ENCODE assay signal across 8 cellular contexts in the genomic region with DNA sequence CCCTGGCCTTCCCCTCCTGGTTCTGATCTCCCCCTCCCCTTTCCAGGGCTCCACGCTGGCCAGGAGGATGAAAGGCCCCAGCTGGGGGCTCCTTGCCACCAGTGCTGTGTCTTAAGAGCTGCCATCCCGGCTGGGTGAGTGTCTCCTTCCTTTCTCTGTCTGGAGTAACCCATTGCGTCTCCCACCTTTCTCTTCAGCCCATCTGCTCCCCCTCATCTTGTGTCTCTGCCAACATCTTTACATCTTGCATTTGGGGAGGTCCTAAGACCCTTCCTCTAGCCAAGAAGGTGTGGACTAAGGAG. TPM values are rescaled to one million over a fixed set of nuclear protein-coding genes. Genes with fewer than 3 reads are reported as not detected.
A peak's percentile ranks its signal among the peaks of the same experiment; 100 is the strongest.
DNase-seq lines count a peak whose midpoint lies in the region; ATAC-seq and TF ChIP-seq lines count a peak whose summit lies in the region.
"Had no signal": no experiment of that assay in that cellular context is flagged by ENCODE, and none has a peak within 500 bp of the region (broad histone marks: within the 10 kb centered on the region; RNA-seq: fewer than 3 reads in every experiment).

No MANE protein-coding gene starts in this region.

- in situ Hi-C loops in astrocyte of the spinal cord (cut with HindIII; ENCODE audit: low sequenced_read_pairs), result no loop called here

- no peak for DNase-seq in Karpas-422
- no peak for DNase-seq in astrocyte of the spinal cord (ENCODE audit: low read depth, low spot score)
- no peak for DNase-seq in suprapubic skin (ENCODE audit: low spot score in 2 of 2)
- DNase-seq in NCI-H1105 treated with DMSO at 0.1 percent for 48 hours (lab: John Stamatoyannopoulos, UW), result no peak
- DNase-seq in DMS79 (lab: John Stamatoyannopoulos, UW), result no peak

- TF ChIP-seq POLR2A in suprapubic skin (IDR thresholded peaks at IDR 0.05), result no peak

- H4K20me1 ChIP-seq in Karpas-422 (ENCODE audit: insufficient read depth, low read depth, low read length), result no peaks in the 10 kb centered on the region

- peak overlapping the region; percentile 97 for H3K4me3 ChIP-seq in Karpas-422 (ENCODE audit: low read length)
- H3K4me3 ChIP-seq in astrocyte of the spinal cord (ENCODE audit: low read depth, low read length), result peak overlapping the region; percentile 95
- H3K4me3 ChIP-seq in liver (ENCODE audit: low read depth in 1 of 3, low read length in 3 of 3), result peak overlapping the region; percentile 75 to 93 (median 93)
- H3K4me3 ChIP-seq in suprapubic skin, result peak overlapping the region; percentile 67

- H3K79me2 ChIP-seq in Karpas-422 (ENCODE audit: low read length), result peaks cover 57% of the 10 kb centered on the region

- H3K9me3 ChIP-seq in Karpas-422 (ENCODE audit: low read length), result no peaks in the 10 kb centered on the region
- H3K9me3 ChIP-seq in liver (ENCODE audit: control insufficient read depth in 4 of 4, low read length in 3 of 4), result no peaks in the 10 kb centered on the region
- no peaks in the 10 kb centered on the region for H3K9me3 ChIP-seq in suprapubic skin

- H3K4me2 ChIP-seq in Karpas-422 (ENCODE audit: low read depth, low read length, poor library complexity, severe bottlenecking), result peak overlapping the region; percentile 95

- H3K27me3 ChIP-seq in Karpas-422 (ENCODE audit: low read length) (no peaks in the 10 kb centered on the region), liver (ENCODE audit: control insufficient read depth in 4 of 4, insufficient read depth in 4 of 4, low read length in 3 of 4) (no peaks in the 10 kb centered on the region), suprapubic skin (no peaks in the 10 kb centered on the region)

- peaks cover 9% of the 10 kb centered on the region; the same call in 1 of the 2 replicates for H3K36me3 ChIP-seq in Karpas-422 (ENCODE audit: insufficient read depth, low read length)
- H3K36me3 ChIP-seq in liver (ENCODE audit: control insufficient read depth in 4 of 4, insufficient read depth in 3 of 4, low read depth in 1 of 4, low read length in 3 of 4), result peaks cover 0 to 14% (median 6%) of the 10 kb centered on the region in 4 donors
- peaks cover 29% of the 10 kb centered on the region for H3K36me3 ChIP-seq in suprapubic skin

- no peak for TF ChIP-seq RAD21 in liver (IDR thresholded peaks at IDR 0.05)

- TF ChIP-seq CTCF in astrocyte of the spinal cord (IDR thresholded peaks at IDR 0.05; ENCODE audit: low read depth, low read length) (no peak), liver (IDR thresholded peaks at IDR 0.05; ENCODE audit: low read depth, low read length, missing input control) (no peak), suprapubic skin (IDR thresholded peaks at IDR 0.05) (no peak)

- no peak for TF ChIP-seq EP300 in suprapubic skin (IDR thresholded peaks at IDR 0.05)

- H3K9me2 ChIP-seq in Karpas-422 (replicated peaks; ENCODE audit: insufficient read depth, low read length), result no peaks in the 10 kb centered on the region

- peak overlapping the region; percentile 59 for H3K27ac ChIP-seq in Karpas-422 (ENCODE audit: low read length)
- H3K27ac ChIP-seq in liver (ENCODE audit: low read depth in 1 of 2, low read length in 2 of 2), result peak overlapping the region; percentile 84 to 93
- peak overlapping the region; percentile 88 for H3K27ac ChIP-seq in suprapubic skin

- H2AFZ ChIP-seq in Karpas-422 (ENCODE audit: low read length), result no peak overlapping the region

- H3K4me1 ChIP-seq in Karpas-422 (ENCODE audit: low read length) (peaks cover 34% of the 10 kb centered on the region), liver (ENCODE audit: control insufficient read depth in 4 of 4, insufficient read depth in 4 of 4, low read length in 3 of 4) (peaks cover 15 to 43% (median 26%) of the 10 kb centered on the region in 4 donors), suprapubic skin (peaks cover 43% of the 10 kb centered on the region)

- WGBS in liver, result 9% methylated on average over 3 of the region's 3 CpGs
- 24% methylated on average over 3 of the region's 3 CpGs for WGBS in suprapubic skin

- H3K9ac ChIP-seq in Karpas-422 (ENCODE audit: low read length), result peak overlapping the region; percentile 98
- peak overlapping the region; percentile 93 to 95 for H3K9ac ChIP-seq in liver (ENCODE audit: low read depth in 1 of 2, low read length in 2 of 2)

- no peak for ATAC-seq in GM21825 (IDR thresholded peaks at IDR 0.05; ENCODE audit: unreplicated experiment)
- ATAC-seq: T-cell had no signal

TF ChIP-seq in liver, 16 proteins besides CTCF, POLR2A, EP300 and RAD21:
- TF ChIP-seq, protein P1, sequence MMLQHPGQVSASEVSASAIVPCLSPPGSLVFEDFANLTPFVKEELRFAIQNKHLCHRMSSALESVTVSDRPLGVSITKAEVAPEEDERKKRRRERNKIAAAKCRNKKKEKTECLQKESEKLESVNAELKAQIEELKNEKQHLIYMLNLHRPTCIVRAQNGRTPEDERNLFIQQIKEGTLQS (IDR thresholded peaks at IDR 0.05), result no peak
- TF ChIP-seq HNF4G (IDR thresholded peaks at IDR 0.05), result no peak
- no peak for TF ChIP-seq FOXA1 (IDR thresholded peaks at IDR 0.05)
- TF ChIP-seq, protein P2, sequence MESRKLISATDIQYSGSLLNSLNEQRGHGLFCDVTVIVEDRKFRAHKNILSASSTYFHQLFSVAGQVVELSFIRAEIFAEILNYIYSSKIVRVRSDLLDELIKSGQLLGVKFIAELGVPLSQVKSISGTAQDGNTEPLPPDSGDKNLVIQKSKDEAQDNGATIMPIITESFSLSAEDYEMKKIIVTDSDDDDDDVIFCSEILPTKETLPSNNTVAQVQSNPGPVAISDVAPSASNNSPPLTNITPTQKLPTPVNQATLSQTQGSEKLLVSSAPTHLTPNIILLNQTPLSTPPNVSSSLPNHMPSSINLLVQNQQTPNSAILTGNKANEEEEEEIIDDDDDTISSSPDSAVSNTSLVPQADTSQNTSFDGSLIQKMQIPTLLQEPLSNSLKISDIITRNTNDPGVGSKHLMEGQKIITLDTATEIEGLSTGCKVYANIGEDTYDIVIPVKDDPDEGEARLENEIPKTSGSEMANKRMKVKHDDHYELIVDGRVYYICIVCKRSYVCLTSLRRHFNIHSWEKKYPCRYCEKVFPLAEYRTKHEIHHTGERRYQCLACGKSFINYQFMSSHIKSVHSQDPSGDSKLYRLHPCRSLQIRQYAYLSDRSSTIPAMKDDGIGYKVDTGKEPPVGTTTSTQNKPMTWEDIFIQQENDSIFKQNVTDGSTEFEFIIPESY (IDR thresholded peaks at IDR 0.05), result no peak
- no peak for TF ChIP-seq YY1 (IDR thresholded peaks at IDR 0.05)
- TF ChIP-seq TAF1 (conservative IDR thresholded peaks at IDR 0.05), result no peak
- TF ChIP-seq, protein P3, sequence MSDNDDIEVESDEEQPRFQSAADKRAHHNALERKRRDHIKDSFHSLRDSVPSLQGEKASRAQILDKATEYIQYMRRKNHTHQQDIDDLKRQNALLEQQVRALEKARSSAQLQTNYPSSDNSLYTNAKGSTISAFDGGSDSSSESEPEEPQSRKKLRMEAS (IDR thresholded peaks at IDR 0.05), result no peak
- no peak for TF ChIP-seq JUND (IDR thresholded peaks at IDR 0.05)
- no peak for TF ChIP-seq HNF4A (conservative IDR thresholded peaks at IDR 0.05)
- TF ChIP-seq RXRA (IDR thresholded peaks at IDR 0.05), result no peak
- no peak for TF ChIP-seq NR2F2 (IDR thresholded peaks at IDR 0.05)
- TF ChIP-seq GABPA (IDR thresholded peaks at IDR 0.05 in 1 of 2, conservative IDR thresholded peaks at IDR 0.05 in 1 of 2), result no peak

RNA-seq across cellular contexts. Expression of a gene that starts 0.5 kb away (rescaled TPM):
- total RNA-seq in Karpas-422 (2014; rRNA removed; shearing (Covaris generic); ENCODE audit: low replicate concordance), result 15.1 and 18.3 TPM in 2 replicates
- 10 to 100 TPM; 10.9 to 28.0 TPM for total RNA-seq in liver
- 10 to 100 TPM in 1 of 2 donors, 1 to 10 TPM in 1; 4.7 to 14.5 TPM for polyA plus RNA-seq in liver
- 10 to 100 TPM; 35.4 to 48.4 (median 44.7) TPM for total RNA-seq in suprapubic skin

RNA-seq across cellular contexts. Expression of a gene that starts 4.4 kb away (rescaled TPM):
- total RNA-seq in Karpas-422 (2014; rRNA removed; shearing (Covaris generic); ENCODE audit: low replicate concordance), result 48.3 and 70.4 TPM in 2 replicates
- 1 to 10 TPM; 2.5 to 4.7 TPM for total RNA-seq in liver
- 1 to 10 TPM; 3.0 to 4.1 TPM for polyA plus RNA-seq in liver
- total RNA-seq in suprapubic skin, result 10 to 100 TPM; 15.3 to 29.9 (median 22.5) TPM

RNA-seq across cellular contexts. Expression of a gene that starts 14.2 kb away (rescaled TPM):
- 126 and 195 TPM in 2 replicates for total RNA-seq in Karpas-422 (2014; rRNA removed; shearing (Covaris generic); ENCODE audit: low replicate concordance)
- total RNA-seq in liver (10 to 100 TPM; 54.0 to 59.6 TPM), suprapubic skin (100 to 1,000 TPM in 1 of 4 donors, 10 to 100 TPM in 3; 45.1 to 109 (median 58.8) TPM)
- polyA plus RNA-seq in liver, result 10 to 100 TPM; 40.9 to 41.9 TPM

RNA-seq across cellular contexts. Expression of a gene that starts 21.2 kb away (rescaled TPM):
- total RNA-seq in Karpas-422 (2014; rRNA removed; shearing (Covaris generic); ENCODE audit: low replicate concordance), result 9.3 and 12.7 TPM in 2 replicates
- total RNA-seq in liver (1 to 10 TPM; 3.4 to 3.5 TPM), suprapubic skin (10 to 100 TPM in 1 of 4 donors, 1 to 10 TPM in 3; 7.8 to 13.1 (median 8.5) TPM)
- 1 to 10 TPM; 2.8 to 3.3 TPM for polyA plus RNA-seq in liver

RNA-seq across cellular contexts. Expression of a gene that starts 45.6 kb away (rescaled TPM):
- total RNA-seq in Karpas-422 (2014; rRNA removed; shearing (Covaris generic); ENCODE audit: low replicate concordance), result not detected in 2 replicates
- 10 to 100 TPM in 1 of 2 donors, 1 to 10 TPM in 1; 2.4 to 14.6 TPM for total RNA-seq in liver
- 1 to 10 TPM; 1.1 to 2.7 TPM for polyA plus RNA-seq in liver
- 10 to 100 TPM; 15.4 to 67.6 (median 22.5) TPM for total RNA-seq in suprapubic skin
